ENCODE assay signal across 28 cellular contexts in genomic region chr13:92717857-92718256, GRCh38.
"Had no signal": no experiment of that assay in that cellular context is flagged by ENCODE, and none has a peak within 500 bp of the region (broad histone marks: within the 10 kb centered on the region; RNA-seq: fewer than 3 reads in every experiment).

No MANE protein-coding gene starts in this region.

- H3K4me1 ChIP-seq: esophagus muscularis mucosa, foreskin keratinocyte, gastrocnemius medialis, heart left ventricle had no signal

- H3K36me3 ChIP-seq: brain microvascular endothelial cell, esophagus muscularis mucosa, gastrocnemius medialis, heart left ventricle, WERI-Rb-1 had no signal

- DNase-seq: activated B cell treated with CpG ODN at 0.5 μM for 24 hours; activated CD4-positive, alpha-beta T cell treated with anti-CD3 and anti-CD28 coated beads for 48 hours; activated CD4-positive, alpha-beta T cell treated with anti-CD3 and anti-CD28 coated beads, Interleukin-2, amount 50 U/mL, for 1 hour; activated CD4-positive, alpha-beta T cell treated with anti-CD3 and anti-CD28 coated beads, Interleukin-2, amount 50 U/mL, for 48 hours; activated CD8-positive, alpha-beta memory T cell treated with anti-CD3 and anti-CD28 coated beads for 24 hours; activated CD8-positive, alpha-beta T cell treated with anti-CD3 and anti-CD28 coated beads for 36 hours; activated effector memory CD4-positive, alpha-beta T cell treated with Interleukin-2 at 50 U/mL for 16 hours; activated gamma-delta T cell treated with Interleukin-2 at 50 U/mL for 16 hours; activated naive CD4-positive, alpha-beta T cell treated with anti-CD3 and anti-CD28 coated beads, Interleukin-2, amount 50 U/mL, for 16 hours; activated naive CD4-positive, alpha-beta T cell treated with Interleukin-2 at 50 U/mL for 16 hours; activated T-cell treated with anti-CD3 and anti-CD28 coated beads, Interleukin-2, amount 50 U/mL, for 4 hours; amniotic stem cell; anterior cingulate cortex; brain microvascular endothelial cell; effector CD4-positive, alpha-beta T cell; effector memory CD8-positive, alpha-beta T cell; erythroblast; foreskin keratinocyte; gastrocnemius medialis; glutamatergic neuron; heart left ventricle; hypothalamus; T1000; WERI-Rb-1 had no signal

- ATAC-seq: activated CD4-positive, CD25-positive, alpha-beta regulatory T cell treated with anti-CD3 and anti-CD28 coated beads, Interleukin-2, amount 50 U/mL, for 24 hours; activated CD8-positive, alpha-beta T cell treated with anti-CD3 and anti-CD28 coated beads for 36 hours; activated T-cell treated with anti-CD3 and anti-CD28 coated beads, Interleukin-2, amount 50 U/mL, for 4 hours; activated T-helper 17 cell treated with anti-CD3 and anti-CD28 coated beads, Interleukin-2, amount 50 U/mL, for 72 hours; effector memory CD8-positive, alpha-beta T cell; foreskin keratinocyte; gastrocnemius medialis; heart left ventricle had no signal

- H3K9me3 ChIP-seq: esophagus muscularis mucosa, gastrocnemius medialis had no signal

- H3K4me3 ChIP-seq: coronary artery, esophagus muscularis mucosa, gastrocnemius medialis, heart left ventricle had no signal

- H3K27ac ChIP-seq: brain microvascular endothelial cell, coronary artery, esophagus muscularis mucosa, foreskin keratinocyte, gastrocnemius medialis, heart left ventricle, WERI-Rb-1 had no signal
